ENCODE assay signal across 8 cellular contexts in the genomic region with DNA sequence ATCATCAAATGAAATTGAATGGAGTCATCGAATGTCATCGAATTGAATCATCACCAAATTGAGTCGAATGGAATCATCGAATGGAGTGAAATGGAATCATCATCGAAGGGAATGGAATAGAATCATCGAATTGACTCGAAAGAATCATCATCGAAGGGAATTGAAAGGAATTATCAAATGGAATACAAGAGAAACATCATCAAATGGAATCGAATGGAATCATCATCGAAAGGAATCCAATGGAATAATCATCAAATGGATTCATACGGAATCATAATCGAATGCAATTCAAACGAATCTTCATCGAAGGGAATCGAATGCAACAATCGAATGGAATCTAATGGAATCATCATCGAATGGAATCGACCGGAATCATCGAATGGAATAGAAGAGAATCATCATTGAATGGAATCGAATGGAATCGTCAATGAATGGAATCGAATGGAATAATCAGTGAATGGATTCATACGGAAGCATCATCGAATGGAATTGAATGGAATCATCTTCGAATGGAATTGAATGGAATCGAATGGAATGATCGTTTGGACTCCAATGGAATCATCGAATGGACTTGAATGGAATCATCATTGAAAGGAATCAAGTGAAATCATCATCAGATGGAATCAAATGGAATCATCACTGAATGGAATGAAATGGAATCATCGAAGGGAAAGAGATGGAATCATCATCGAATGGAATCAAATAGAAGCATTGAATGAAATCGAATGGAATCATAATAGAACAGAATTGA.
DNase-seq lines count a peak whose midpoint lies in the region; ATAC-seq and TF ChIP-seq lines count a peak whose summit lies in the region.
"Not testable (repeated sequence)": the region's sequence is repeated elsewhere in the genome, so short reads cannot be mapped to it uniquely, and the experiment has no call there.

No MANE protein-coding gene starts in this region.

- TF ChIP-seq CTCF in HCT116 (IDR thresholded peaks at IDR 0.05 in 2 of 3, conservative IDR thresholded peaks at IDR 0.05 in 1 of 3; ENCODE audit: borderline replicate concordance in 1 of 3, insufficient read depth in 1 of 3, low read depth in 2 of 3, low read length in 2 of 3) = not testable (repeated sequence)

- H3K9me2 ChIP-seq in HCT116 (ENCODE audit: insufficient read depth) = not testable (repeated sequence)

- in situ Hi-C loops in ACHN (cut with HindIII; ENCODE audit: low pct_ligation_motif_present, low pct_unique_long_range_greater_than_20kb, low sequenced_read_pairs) = not testable (repeated sequence)

- H3K79me2 ChIP-seq in HCT116 (ENCODE audit: insufficient read depth, low read length) = not testable (repeated sequence)

- CTCF ChIA-PET in HCT116 (lab: Charles Lee) = not testable (repeated sequence)

- H3K4me2 ChIP-seq in HCT116 (ENCODE audit: low read length) = not testable (repeated sequence)

- not testable (repeated sequence) for H3K27me3 ChIP-seq in HCT116 (ENCODE audit: insufficient read depth, low read length)

- not testable (repeated sequence) for BruUV-seq in HCT116 (replicated peaks; lab: Mats Ljungman, UMichigan)

- H2AFZ ChIP-seq in HCT116 (ENCODE audit: low read depth, low read length, poor library complexity, severe bottlenecking) = not testable (repeated sequence)

- not testable (repeated sequence) for H3K9ac ChIP-seq in HCT116 (ENCODE audit: low read length)

- not testable (repeated sequence) for ATAC-seq in HCT116

- H3K4me1 ChIP-seq in HCT116 (ENCODE audit: control insufficient read depth in 1 of 2, insufficient read depth in 2 of 2, low read length in 2 of 2) = not testable (repeated sequence)

- not testable (repeated sequence) for H3K4me3 ChIP-seq in HCT116 (replicated peaks in 1 of 2; ENCODE audit: low read depth in 1 of 2, low read length in 2 of 2)

- peaks cover 7 to 13% of the 10 kb centered on the region in 2 experiments; a peak in 1 of 4 replicates for H3K9me3 ChIP-seq in HCT116 (ENCODE audit: control insufficient read depth in 1 of 2, insufficient read depth in 1 of 2, low read depth in 1 of 2, low read length in 2 of 2)

- not testable (repeated sequence) for H4K20me1 ChIP-seq in HCT116 (ENCODE audit: insufficient read depth)

- RAD21 ChIA-PET in HCT116 (lab: Charles Lee; ENCODE audit: low non-redundant PET in 1 of 2, low total read pairs in 2 of 2, uncharacterized antibody in 2 of 2, unreplicated experiment in 2 of 2) = not testable (repeated sequence)

- not testable (repeated sequence) for TF ChIP-seq POLR2A in HCT116 (IDR thresholded peaks at IDR 0.05; ENCODE audit: borderline replicate concordance, extremely low read depth, insufficient read depth, insufficient read length)

- H3K27ac ChIP-seq in HCT116 (ENCODE audit: low read depth, low read length) = not testable (repeated sequence)

- TF ChIP-seq RAD21 in HCT116 (IDR thresholded peaks at IDR 0.05; ENCODE audit: low read depth) = not testable (repeated sequence)

- not testable (repeated sequence) for H3K36me3 ChIP-seq in HCT116 (ENCODE audit: control insufficient read depth in 1 of 2, insufficient read depth in 2 of 2, low read length in 2 of 2)

- POLR2A ChIA-PET in HCT116 (lab: Charles Lee) = not testable (repeated sequence)

- intact Hi-C loops in HCT116 (cut with micrococcal nuclease) = not testable (repeated sequence)

- DNase-seq in ACHN (peak; percentile 44), HCT116 (ENCODE audit: low read depth, low spot score) (peak; percentile 18), RPMI7951 (ENCODE audit: low read depth) (peak; percentile 44), amniotic epithelial cell (ENCODE audit: low read depth) (peak; percentile 24), dermis microvascular lymphatic vessel endothelial cell (ENCODE audit: low read depth in 2 of 2) (peak; percentile 45 to 65), foreskin melanocyte (peak; percentile 34), lung microvascular endothelial cell (ENCODE audit: low read depth in 2 of 2) (peak; percentile 42 to 47), renal cortical epithelial cell (ENCODE audit: low read depth) (peak; percentile 69)

Comparison
In these comparisons a context has a peak if more than half of its experiments do, and no peak if none do; other contexts are left out.
1. DNase-seq: peak in every context shown above with its lines; median percentile 69 in renal cortical epithelial cell; 55 in dermis microvascular lymphatic vessel endothelial cell; 44 in lung microvascular endothelial cell; 44 in ACHN; 44 in RPMI7951; 34 in foreskin melanocyte; 24 in amniotic epithelial cell; 18 in HCT116.